In the genomic region with DNA sequence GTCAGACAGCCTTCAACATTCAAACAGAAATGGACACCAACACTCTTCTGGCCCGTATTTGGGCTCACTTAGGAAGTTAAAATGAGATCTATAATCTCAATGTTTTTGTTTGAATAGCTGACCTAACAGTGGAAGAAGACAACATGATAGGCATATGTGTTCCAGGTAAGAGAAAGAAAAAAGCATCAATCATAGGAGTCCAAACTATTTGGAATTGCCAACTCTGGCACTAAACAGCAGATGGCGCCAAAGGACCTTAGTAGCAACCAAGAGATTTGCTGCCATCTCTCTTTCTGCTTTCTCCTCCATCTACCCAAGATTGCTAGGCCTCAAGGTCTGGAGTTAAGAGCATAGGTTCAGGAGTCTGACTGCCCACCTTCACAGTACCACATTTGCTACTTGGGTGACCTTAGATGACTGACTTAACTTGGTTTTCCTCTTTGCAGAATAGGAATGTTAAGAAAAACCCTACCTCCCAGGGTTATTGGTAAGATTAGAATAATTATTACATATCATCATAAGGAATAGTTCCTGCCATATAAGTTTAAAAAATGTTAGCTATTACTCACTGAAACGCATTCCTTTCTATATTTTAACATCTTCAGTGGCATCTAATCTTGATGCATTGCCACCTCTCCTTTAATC, we compare ENCODE assay signal across 8 cellular contexts. TPM values are rescaled to one million over a fixed set of nuclear protein-coding genes. Genes with fewer than 3 reads are reported as not detected.
A peak's percentile ranks its signal among the peaks of the same experiment; 100 is the strongest.
DNase-seq lines count a peak whose midpoint lies in the region; ATAC-seq and TF ChIP-seq lines count a peak whose summit lies in the region.

No MANE protein-coding gene starts in this region.

- DNase-seq in AML-193 (lab: John Stamatoyannopoulos, UW), result peak; percentile 65 to 77
- peak; percentile 53 for DNase-seq in H7
- peak; percentile 23 for DNase-seq in NCI-H510A treated with DMSO at 0.1 percent for 48 hours (lab: John Stamatoyannopoulos, UW)
- peak; percentile 72 for DNase-seq in activated CD4-positive, alpha-beta T cell treated with anti-CD3 and anti-CD28 coated beads, Interleukin-2, amount 50 U/mL, for 1 hour
- DNase-seq in dermis blood vessel endothelial cell, result peak; percentile 87
- DNase-seq in lower lobe of right lung, result peak; percentile 57
- DNase-seq in stimulated activated CD8-positive, alpha-beta memory T cell treated with anti-CD3 and anti-CD28 coated beads, Interleukin-12 subunit alpha, Interleukin-12 subunit beta, amount 100 ng/mL, for 1 hour (ENCODE audit: low read depth), result peak; percentile 60

- H3K4me3 ChIP-seq in H7 (ENCODE audit: insufficient read depth, low read depth, low read length), result no peak overlapping the region
- no peak overlapping the region for H3K4me3 ChIP-seq in lower lobe of right lung

- H3K27me3 ChIP-seq in H7 (ENCODE audit: control insufficient read depth, insufficient read depth, low read length) (no peaks in the 10 kb centered on the region), lower lobe of right lung (ENCODE audit: low read depth) (no peaks in the 10 kb centered on the region)

- ATAC-seq in lower lobe of right lung, result peak; percentile 69 to 72
- ATAC-seq in GM18867 (IDR thresholded peaks at IDR 0.05; ENCODE audit: unreplicated experiment), result no peak

- no peaks in the 10 kb centered on the region for H3K36me3 ChIP-seq in H7 (replicated peaks; ENCODE audit: control insufficient read depth, insufficient read depth, low read length)
- H3K36me3 ChIP-seq in lower lobe of right lung, result no peaks in the 10 kb centered on the region

- no peaks in the 10 kb centered on the region for H3K9me3 ChIP-seq in lower lobe of right lung

- no peak overlapping the region for H3K27ac ChIP-seq in lower lobe of right lung

- no peaks in the 10 kb centered on the region for H3K4me1 ChIP-seq in lower lobe of right lung

- intact Hi-C loops in lower lobe of right lung (cut with DNase I), result loop anchor here (5.0 to 10.0 kb wide), 2 partner anchors 243 to 425 kb away; no protein-coding TSS in a partner anchor

- TF ChIP-seq CTCF in lower lobe of right lung (IDR thresholded peaks at IDR 0.05), result peak; percentile 86

RNA-seq across cellular contexts. Expression of a gene that starts 30.2 kb away (rescaled TPM):
- total RNA-seq in H7 (2014; rRNA removed; shearing (Covaris generic)), result 26.4 and 45.9 TPM in 2 replicates
- 36.2 and 36.8 TPM in 2 replicates for total RNA-seq in dermis blood vessel endothelial cell
- 47.8 TPM for total RNA-seq in lower lobe of right lung

Comparison
In these comparisons a context has a peak if more than half of its experiments do, and no peak if none do; other contexts are left out.
1. DNase-seq: peak in every context shown above with its lines; median percentile 87 in dermis blood vessel endothelial cell; 72 in activated CD4-positive, alpha-beta T cell treated with anti-CD3 and anti-CD28 coated beads, Interleukin-2, amount 50 U/mL, for 1 hour; 71 in AML-193; 60 in stimulated activated CD8-positive, alpha-beta memory T cell treated with anti-CD3 and anti-CD28 coated beads, Interleukin-12 subunit alpha, Interleukin-12 subunit beta, amount 100 ng/mL, for 1 hour; 57 in lower lobe of right lung; 53 in H7; 23 in NCI-H510A treated with DMSO at 0.1 percent for 48 hours.